ENCODE assay signal across 1 cellular context in the genomic region with DNA sequence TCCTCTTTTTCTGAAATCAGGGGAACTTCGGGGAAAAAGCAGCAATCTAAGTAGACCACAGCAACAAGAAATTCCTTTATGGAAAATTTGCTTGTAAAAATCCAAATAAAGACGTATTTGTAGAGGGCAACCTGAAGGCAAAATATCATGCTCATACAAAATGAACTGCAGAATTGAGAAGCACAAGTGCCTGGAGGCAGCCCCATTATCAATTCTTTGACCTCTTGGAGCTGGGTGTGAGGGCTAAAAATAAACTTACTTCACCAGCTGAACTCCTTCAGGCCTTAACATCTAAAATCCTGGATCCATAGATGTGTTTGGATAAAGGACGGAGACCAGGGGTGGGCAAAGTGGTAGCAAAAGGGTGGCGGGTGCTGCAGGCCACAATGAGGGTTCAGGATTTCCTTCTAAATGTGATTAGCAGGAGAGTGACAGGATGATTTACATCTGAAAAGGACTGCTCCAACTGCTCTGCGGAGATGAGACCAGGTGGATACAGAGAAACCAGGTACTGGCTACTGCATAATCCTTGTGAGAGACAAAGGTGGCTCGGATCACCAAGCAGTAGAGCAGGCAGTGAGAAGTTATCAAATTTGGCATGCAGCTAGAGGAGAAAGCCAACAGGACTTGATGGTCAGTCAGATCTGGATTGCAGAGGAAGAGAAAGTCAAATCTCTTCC.
TF ChIP-seq lines count a peak whose summit lies in the region.

No MANE protein-coding gene starts in this region.

TF ChIP-seq in SK-N-SH, 30 proteins besides CTCF, POLR2A, EP300 and RAD21:
- TF ChIP-seq REST (IDR thresholded peaks at IDR 0.05; ENCODE audit: low read depth, low read length) (no peak), TEAD4 (IDR thresholded peaks at IDR 0.05; ENCODE audit: borderline replicate concordance, insufficient read depth) (no peak), RCOR1 (IDR thresholded peaks at IDR 0.05; ENCODE audit: low read length) (no peak), GABPA (IDR thresholded peaks at IDR 0.05; ENCODE audit: low read depth) (no peak), CHD2 (IDR thresholded peaks at IDR 0.05; ENCODE audit: low read length, partially characterized antibody) (no peak), PBX3 (IDR thresholded peaks at IDR 0.05) (no peak), FOXJ3 (CRISPR knock-in tag; IDR thresholded peaks at IDR 0.05) (no peak), GATA2 (CRISPR knock-in tag; IDR thresholded peaks at IDR 0.05) (no peak), POLR2AphosphoS5 (IDR thresholded peaks at IDR 0.05; ENCODE audit: low read depth, low read length) (no peak)
